In the genomic region with DNA sequence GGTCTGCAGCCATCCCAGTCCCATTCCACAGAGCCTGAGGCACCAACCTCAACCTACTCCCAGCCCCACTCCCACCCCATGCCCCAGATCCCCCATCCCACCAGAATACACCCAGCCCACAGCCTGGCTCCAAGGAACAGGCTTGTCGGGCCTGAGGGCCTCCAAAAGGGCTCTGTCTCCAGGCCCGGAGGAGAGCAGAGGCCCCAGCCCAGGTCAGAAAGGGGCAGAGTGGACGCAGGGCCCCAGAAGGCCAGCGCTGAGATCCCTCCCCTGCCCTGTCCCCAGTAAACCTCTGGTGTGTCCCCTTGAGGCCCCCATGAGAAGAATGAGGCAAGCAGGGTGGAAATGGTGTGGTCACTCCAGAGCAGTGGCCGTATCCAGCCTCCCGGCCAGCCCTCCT, we compare ENCODE assay signal across 23 cellular contexts.
"Had no signal": no experiment of that assay in that cellular context is flagged by ENCODE, and none has a peak within 500 bp of the region (broad histone marks: within the 10 kb centered on the region; RNA-seq: fewer than 3 reads in every experiment).

No MANE protein-coding gene starts in this region.

- H3K36me3 ChIP-seq: esophagus muscularis mucosa, heart left ventricle, pancreas, prostate gland, upper lobe of left lung, vagina had no signal

- H3K27me3 Mint-ChIP-seq: activated CD4-positive, alpha-beta memory T cell treated with anti-CD3 and anti-CD28 coated beads, Interleukin-2, amount 10 ng/mL, durations not matched to agents 7 days and 5 days; activated CD4-positive, alpha-beta T cell treated with anti-CD3 and anti-CD28 coated beads, Interleukin-2, amount 10 ng/mL, durations not matched to agents 7 days and 5 days had no signal

- H3K4me3 Mint-ChIP-seq: activated CD4-positive, alpha-beta memory T cell treated with anti-CD3 and anti-CD28 coated beads, Interleukin-2, amount 10 ng/mL, durations not matched to agents 7 days and 5 days; activated CD4-positive, alpha-beta T cell treated with anti-CD3 and anti-CD28 coated beads, Interleukin-2, amount 10 ng/mL, durations not matched to agents 7 days and 5 days; immature natural killer cell; nephron; T-helper 17 cell had no signal

- H3K4me1 Mint-ChIP-seq: activated CD4-positive, alpha-beta memory T cell treated with anti-CD3 and anti-CD28 coated beads, Interleukin-2, amount 10 ng/mL, durations not matched to agents 7 days and 5 days; activated CD4-positive, alpha-beta T cell treated with anti-CD3 and anti-CD28 coated beads, Interleukin-2, amount 10 ng/mL, durations not matched to agents 7 days and 5 days; immature natural killer cell; T-helper 17 cell had no signal

- H3K27ac Mint-ChIP-seq: activated CD4-positive, alpha-beta memory T cell treated with anti-CD3 and anti-CD28 coated beads, Interleukin-2, amount 10 ng/mL, durations not matched to agents 7 days and 5 days; activated CD4-positive, alpha-beta T cell treated with anti-CD3 and anti-CD28 coated beads, Interleukin-2, amount 10 ng/mL, durations not matched to agents 7 days and 5 days; activated naive CD4-positive, alpha-beta T cell treated with anti-CD3 and anti-CD28 coated beads, Interleukin-2, amount 50 U/mL, for 72 hours; activated T-helper 2 cell treated with anti-CD3 and anti-CD28 coated beads, Interferon-gamma antibody, Interleukin-2, Interleukin-4, amounts not matched to agents 10 μg/mL and 5 μg/mL and 100 μg/mL, durations not matched to agents 14 hours and 24 hours and 36 hours; immature natural killer cell; T-helper 17 cell had no signal

- H3K4me1 ChIP-seq: foreskin keratinocyte, pancreas, prostate gland, vagina had no signal

- H3K4me3 ChIP-seq: esophagus muscularis mucosa, heart left ventricle, pancreas, prostate gland, smooth muscle cell, upper lobe of left lung, vagina had no signal

- DNase-seq: activated CD4-positive, alpha-beta memory T cell treated with anti-CD3 and anti-CD28 coated beads, Interleukin-2, amount 10 ng/mL, durations not matched to agents 7 days and 5 days; activated CD4-positive, alpha-beta T cell treated with anti-CD3 and anti-CD28 coated beads for 1 hour; activated CD4-positive, alpha-beta T cell treated with anti-CD3 and anti-CD28 coated beads, Interleukin-2, amount 10 ng/mL, durations not matched to agents 7 days and 5 days; activated T-cell treated with anti-CD3 and anti-CD28 coated beads, Interleukin-2, amount 50 U/mL, for 48 hours; dermis blood vessel endothelial cell; effector CD4-positive, alpha-beta T cell; foreskin keratinocyte; immature natural killer cell; retina; stimulated activated naive CD4-positive, alpha-beta T cell; SW 1271; T-helper 17 cell; T1000 had no signal

- H3K27ac ChIP-seq: esophagus muscularis mucosa, foreskin keratinocyte, heart left ventricle, pancreas, prostate gland, upper lobe of left lung, vagina had no signal

- H3K36me3 Mint-ChIP-seq: activated naive CD4-positive, alpha-beta T cell treated with anti-CD3 and anti-CD28 coated beads, Interleukin-2, amount 50 U/mL, for 72 hours; immature natural killer cell had no signal

- H3K9me3 Mint-ChIP-seq: activated CD4-positive, alpha-beta memory T cell treated with anti-CD3 and anti-CD28 coated beads, Interleukin-2, amount 10 ng/mL, durations not matched to agents 7 days and 5 days; activated CD4-positive, alpha-beta T cell treated with anti-CD3 and anti-CD28 coated beads, Interleukin-2, amount 10 ng/mL, durations not matched to agents 7 days and 5 days; activated naive CD4-positive, alpha-beta T cell treated with anti-CD3 and anti-CD28 coated beads, Interleukin-2, amount 50 U/mL, for 72 hours; activated T-helper 2 cell treated with anti-CD3 and anti-CD28 coated beads, Interferon-gamma antibody, Interleukin-2, Interleukin-4, amounts not matched to agents 10 μg/mL and 5 μg/mL and 100 μg/mL, durations not matched to agents 14 hours and 24 hours and 36 hours; immature natural killer cell; nephron had no signal

- H3K27me3 ChIP-seq: pancreas, upper lobe of left lung, vagina had no signal

- H3K9me3 ChIP-seq: esophagus muscularis mucosa, heart left ventricle, pancreas, prostate gland, upper lobe of left lung, vagina had no signal
